In the genomic region with DNA sequence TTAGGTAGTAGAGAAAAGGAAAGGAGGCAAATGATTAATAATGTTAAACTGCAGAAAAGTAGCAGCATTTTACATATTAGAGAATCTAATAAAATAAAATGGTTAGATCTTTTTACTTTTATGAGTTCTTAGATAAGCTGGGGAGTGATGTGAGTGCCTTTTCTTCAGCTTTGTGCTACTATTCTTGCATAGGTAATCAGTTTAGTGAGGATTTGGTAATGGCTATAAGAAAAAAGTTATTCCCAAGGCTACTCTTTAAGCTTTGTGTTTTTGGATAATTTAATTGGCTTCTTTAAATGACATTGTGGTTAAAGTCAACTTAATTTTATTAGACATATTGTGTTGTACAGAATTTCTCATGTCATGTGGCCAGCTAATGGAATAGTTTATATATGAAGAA, we compare ENCODE assay signal across 25 cellular contexts. TPM values are rescaled to one million over a fixed set of nuclear protein-coding genes. Genes with fewer than 3 reads are reported as not detected.
"Had no signal": no experiment of that assay in that cellular context is flagged by ENCODE, and none has a peak within 500 bp of the region (broad histone marks: within the 10 kb centered on the region; RNA-seq: fewer than 3 reads in every experiment).

No MANE protein-coding gene starts in this region.

- H3K36me3 ChIP-seq: ascending aorta, brain microvascular endothelial cell, esophagus muscularis mucosa, suprapubic skin, tibial artery, upper lobe of right lung had no signal

- H3K9me3 ChIP-seq: ascending aorta, esophagus muscularis mucosa, suprapubic skin, tibial artery, upper lobe of right lung had no signal

- H3K27ac ChIP-seq: ascending aorta, brain microvascular endothelial cell, esophagus muscularis mucosa, suprapubic skin, tibial artery, upper lobe of right lung had no signal

- H3K27me3 ChIP-seq: ascending aorta, brain microvascular endothelial cell had no signal

- H3K9me3 Mint-ChIP-seq: endodermal cell; mesothelial cell of epicardium; T-helper 2 cell treated with Interferon-gamma antibody and Interleukin-4, amounts not matched to agents 5 μg/mL and 100 μg/mL, for 36 hours had no signal

- H3K27ac Mint-ChIP-seq: activated CD4-positive, alpha-beta T cell treated with anti-CD3 and anti-CD28 coated beads for 36 hours; activated naive CD4-positive, alpha-beta T cell treated with anti-CD3 and anti-CD28 coated beads for 36 hours; activated naive CD8-positive, alpha-beta T cell treated with anti-CD3 and anti-CD28 coated beads for 36 hours; endodermal cell; mesothelial cell of epicardium; natural killer cell; T-helper 2 cell treated with Interferon-gamma antibody and Interleukin-4, amounts not matched to agents 5 μg/mL and 100 μg/mL, for 36 hours had no signal

- H3K4me3 ChIP-seq: ascending aorta, esophagus muscularis mucosa, suprapubic skin, tibial artery, upper lobe of right lung had no signal

- DNase-seq: activated CD4-positive, alpha-beta T cell treated with anti-CD3 and anti-CD28 coated beads for 36 hours; activated CD4-positive, alpha-beta T cell treated with anti-CD3 and anti-CD28 coated beads, Interleukin-2, amount 50 U/mL, for 4 hours; activated CD4-positive, CD25-positive, alpha-beta regulatory T cell; activated effector memory CD4-positive, alpha-beta T cell treated with anti-CD3 and anti-CD28 coated beads, Interleukin-2, amount 50 U/mL, for 16 hours; activated naive CD4-positive, alpha-beta T cell treated with anti-CD3 and anti-CD28 coated beads for 36 hours; activated naive CD8-positive, alpha-beta T cell treated with anti-CD3 and anti-CD28 coated beads for 36 hours; brain microvascular endothelial cell; endodermal cell; glutamatergic neuron; left cardiac atrium; mammary epithelial cell; natural killer cell; right cardiac atrium; stimulated activated CD4-positive, alpha-beta T cell treated with anti-CD3 and anti-CD28 coated beads, Interleukin-15, amount 100 ng/mL, for 24 hours; stimulated activated CD4-positive, alpha-beta T cell treated with anti-CD3 and anti-CD28 coated beads, Interleukin-2, amount 100 ng/mL, for 24 hours; stimulated activated naive CD4-positive, alpha-beta T cell; T-helper 1 cell; tibial artery; upper lobe of right lung had no signal

- H3K36me3 Mint-ChIP-seq: activated naive CD8-positive, alpha-beta T cell treated with anti-CD3 and anti-CD28 coated beads for 36 hours; mesothelial cell of epicardium; natural killer cell had no signal

- H3K4me1 Mint-ChIP-seq: natural killer cell had no signal

- H3K4me3 Mint-ChIP-seq: activated CD4-positive, alpha-beta T cell treated with anti-CD3 and anti-CD28 coated beads for 36 hours; activated naive CD4-positive, alpha-beta T cell treated with anti-CD3 and anti-CD28 coated beads for 36 hours; activated naive CD8-positive, alpha-beta T cell treated with anti-CD3 and anti-CD28 coated beads for 36 hours; endodermal cell; mesothelial cell of epicardium; natural killer cell; T-helper 2 cell treated with Interferon-gamma antibody and Interleukin-4, amounts not matched to agents 5 μg/mL and 100 μg/mL, for 36 hours had no signal

- H3K4me1 ChIP-seq: ascending aorta, upper lobe of right lung had no signal

RNA-seq across cellular contexts. Expression of gene KCND2, which starts 3.7 kb away (rescaled TPM):
- total RNA-seq: activated CD4-positive, alpha-beta T cell treated with anti-CD3 and anti-CD28 coated beads for 36 hours; activated naive CD4-positive, alpha-beta T cell treated with anti-CD3 and anti-CD28 coated beads for 36 hours; activated naive CD8-positive, alpha-beta T cell treated with anti-CD3 and anti-CD28 coated beads for 36 hours; natural killer cell had no signal
- polyA plus RNA-seq: keratinocyte, mammary epithelial cell had no signal
